Comparison of ENCODE assay signal across 1 cellular context in the genomic region with DNA sequence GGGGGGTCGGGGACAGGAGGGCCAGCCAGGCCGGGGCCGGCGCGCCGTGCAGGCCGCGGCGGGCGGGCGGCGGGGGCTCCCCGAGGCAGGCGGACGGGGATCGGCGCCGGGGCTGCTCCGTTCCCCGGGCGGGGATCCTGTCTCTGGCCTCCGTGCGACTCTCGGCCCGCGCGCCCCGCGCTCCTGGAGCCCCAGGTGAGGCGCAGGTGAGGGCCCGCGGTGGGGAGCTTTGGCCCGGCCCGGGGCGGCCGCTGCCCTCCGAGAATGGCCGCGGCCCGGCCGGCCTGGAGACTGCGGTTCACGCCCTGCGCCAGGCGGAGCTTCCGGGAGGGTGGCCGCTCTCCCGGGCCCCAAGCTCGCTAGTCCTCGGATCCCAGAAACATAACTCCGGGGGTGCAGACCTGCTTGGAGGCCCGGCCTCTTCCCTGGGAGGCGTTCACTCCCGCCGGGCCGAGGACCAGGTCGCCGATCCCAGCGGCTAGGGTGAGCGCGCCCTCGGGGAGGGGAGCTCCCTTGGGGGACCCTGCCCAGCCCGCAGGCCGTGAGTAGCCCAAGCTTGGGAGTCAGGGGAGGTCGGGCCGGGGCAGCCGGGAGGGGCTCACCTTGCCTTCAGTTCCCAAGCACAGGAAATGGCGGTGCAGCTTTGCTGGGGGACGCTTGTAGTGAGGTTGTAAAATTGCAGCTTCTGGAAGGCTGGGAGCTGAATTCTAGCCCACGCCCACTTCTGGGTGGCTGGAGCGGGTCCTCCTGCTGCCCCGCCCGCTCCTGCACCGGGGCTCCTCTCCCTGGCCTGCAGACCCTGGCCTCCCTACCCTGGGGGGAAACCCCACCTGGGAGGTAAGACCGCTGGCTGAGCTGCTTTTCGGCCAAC.
A peak's percentile ranks its signal among the peaks of the same experiment; 100 is the strongest.
TF ChIP-seq lines count a peak whose summit lies in the region.

No MANE protein-coding gene starts in this region.

TF ChIP-seq in HepG2, 621 proteins besides CTCF, POLR2A, EP300 and RAD21 (continues in another document):
- TF ChIP-seq NFE2L1 (CRISPR knock-in tag; IDR thresholded peaks at IDR 0.05; ENCODE audit: borderline replicate concordance) (no peak), DR1 (CRISPR knock-in tag; IDR thresholded peaks at IDR 0.05) (peak; percentile 49; the same call in 1 of the 2 replicates), FOXC1 (CRISPR knock-in tag; IDR thresholded peaks at IDR 0.05; ENCODE audit: borderline replicate concordance) (no peak), ZNF605 (CRISPR knock-in tag; IDR thresholded peaks at IDR 0.05) (no peak), MTA3 (CRISPR knock-in tag; IDR thresholded peaks at IDR 0.05) (no peak), IKZF4 (CRISPR knock-in tag; IDR thresholded peaks at IDR 0.05; ENCODE audit: borderline replicate concordance, low read depth, not compliant biosample characterization) (no peak), NBN (conservative IDR thresholded peaks at IDR 0.05) (no peak), U2AF1 (optimal IDR thresholded peaks at IDR 0.05; ENCODE audit: low read depth, low read length) (no peak), ZNF672 (CRISPR knock-in tag; IDR thresholded peaks at IDR 0.05) (no peak), SIX4 (CRISPR knock-in tag; IDR thresholded peaks at IDR 0.05) (no peak), KAT2B (IDR thresholded peaks at IDR 0.05; ENCODE audit: borderline replicate concordance, low read depth, low read length) (no peak), ZNF451 (CRISPR knock-in tag; IDR thresholded peaks at IDR 0.05) (no peak), ZNF354B (CRISPR knock-in tag; IDR thresholded peaks at IDR 0.05) (no peak), CEBPB (IDR thresholded peaks at IDR 0.05; ENCODE audit: borderline replicate concordance, low read depth, low read length) (no peak), NPAS2 (CRISPR knock-in tag; IDR thresholded peaks at IDR 0.05; ENCODE audit: borderline replicate concordance) (no peak), CBX2 (IDR thresholded peaks at IDR 0.05; ENCODE audit: low read depth, low read length) (no peak), CBX2 (CRISPR knock-in tag; IDR thresholded peaks at IDR 0.05; ENCODE audit: low read depth) (no peak), SIN3A (IDR thresholded peaks at IDR 0.05; ENCODE audit: borderline replicate concordance, low read depth, low read length) (no peak; the same call in 1 of the 2 replicates), HNRNPH1 (optimal IDR thresholded peaks at IDR 0.05; ENCODE audit: low read depth, low read length) (no peak), ZNF256 (CRISPR knock-in tag; conservative IDR thresholded peaks at IDR 0.05) (no peak), ZBTB38 (CRISPR knock-in tag; IDR thresholded peaks at IDR 0.05) (no peak), ZNF720 (CRISPR knock-in tag; IDR thresholded peaks at IDR 0.05) (no peak), LCORL (IDR thresholded peaks at IDR 0.05) (no peak), LCORL (CRISPR knock-in tag; IDR thresholded peaks at IDR 0.05) (no peak), TCF12 (IDR thresholded peaks at IDR 0.05) (no peak), TCF12 (CRISPR knock-in tag; IDR thresholded peaks at IDR 0.05) (0 out of 2 replicates have a peak, but pooled peaks have one; percentile 53), FOXA1 (IDR thresholded peaks at IDR 0.05) (no peak), FOXA1 (CRISPR knock-in tag; IDR thresholded peaks at IDR 0.05) (no peak), CHD2 (IDR thresholded peaks at IDR 0.05; ENCODE audit: low read depth, low read length) (no peak), CCAR2 (optimal IDR thresholded peaks at IDR 0.05; ENCODE audit: low read depth, low read length) (no peak), GPN1 (CRISPR knock-in tag; IDR thresholded peaks at IDR 0.05; ENCODE audit: borderline replicate concordance) (no peak), SMC3 (IDR thresholded peaks at IDR 0.05; ENCODE audit: low read length) (no peak), SMARCE1 (IDR thresholded peaks at IDR 0.05; ENCODE audit: borderline replicate concordance) (no peak), KDM4B (CRISPR knock-in tag; IDR thresholded peaks at IDR 0.05) (no peak), ZNF232 (CRISPR knock-in tag; IDR thresholded peaks at IDR 0.05; ENCODE audit: borderline replicate concordance) (no peak), ZNF331 (CRISPR knock-in tag; IDR thresholded peaks at IDR 0.05) (no peak), ATRX (CRISPR knock-in tag; IDR thresholded peaks at IDR 0.05; ENCODE audit: borderline replicate concordance) (no peak), MAFF (IDR thresholded peaks at IDR 0.05; ENCODE audit: low read depth, low read length) (no peak), PCBP2 (optimal IDR thresholded peaks at IDR 0.05; ENCODE audit: low read depth, low read length, poor library complexity, severe bottlenecking) (no peak), HOXD1 (CRISPR knock-in tag; IDR thresholded peaks at IDR 0.05) (no peak)
- TF ChIP-seq, protein P1, sequence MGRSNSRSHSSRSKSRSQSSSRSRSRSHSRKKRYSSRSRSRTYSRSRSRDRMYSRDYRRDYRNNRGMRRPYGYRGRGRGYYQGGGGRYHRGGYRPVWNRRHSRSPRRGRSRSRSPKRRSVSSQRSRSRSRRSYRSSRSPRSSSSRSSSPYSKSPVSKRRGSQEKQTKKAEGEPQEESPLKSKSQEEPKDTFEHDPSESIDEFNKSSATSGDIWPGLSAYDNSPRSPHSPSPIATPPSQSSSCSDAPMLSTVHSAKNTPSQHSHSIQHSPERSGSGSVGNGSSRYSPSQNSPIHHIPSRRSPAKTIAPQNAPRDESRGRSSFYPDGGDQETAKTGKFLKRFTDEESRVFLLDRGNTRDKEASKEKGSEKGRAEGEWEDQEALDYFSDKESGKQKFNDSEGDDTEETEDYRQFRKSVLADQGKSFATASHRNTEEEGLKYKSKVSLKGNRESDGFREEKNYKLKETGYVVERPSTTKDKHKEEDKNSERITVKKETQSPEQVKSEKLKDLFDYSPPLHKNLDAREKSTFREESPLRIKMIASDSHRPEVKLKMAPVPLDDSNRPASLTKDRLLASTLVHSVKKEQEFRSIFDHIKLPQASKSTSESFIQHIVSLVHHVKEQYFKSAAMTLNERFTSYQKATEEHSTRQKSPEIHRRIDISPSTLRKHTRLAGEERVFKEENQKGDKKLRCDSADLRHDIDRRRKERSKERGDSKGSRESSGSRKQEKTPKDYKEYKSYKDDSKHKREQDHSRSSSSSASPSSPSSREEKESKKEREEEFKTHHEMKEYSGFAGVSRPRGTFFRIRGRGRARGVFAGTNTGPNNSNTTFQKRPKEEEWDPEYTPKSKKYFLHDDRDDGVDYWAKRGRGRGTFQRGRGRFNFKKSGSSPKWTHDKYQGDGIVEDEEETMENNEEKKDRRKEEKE (IDR thresholded peaks at IDR 0.05), result no peak
- TF ChIP-seq, protein P2, sequence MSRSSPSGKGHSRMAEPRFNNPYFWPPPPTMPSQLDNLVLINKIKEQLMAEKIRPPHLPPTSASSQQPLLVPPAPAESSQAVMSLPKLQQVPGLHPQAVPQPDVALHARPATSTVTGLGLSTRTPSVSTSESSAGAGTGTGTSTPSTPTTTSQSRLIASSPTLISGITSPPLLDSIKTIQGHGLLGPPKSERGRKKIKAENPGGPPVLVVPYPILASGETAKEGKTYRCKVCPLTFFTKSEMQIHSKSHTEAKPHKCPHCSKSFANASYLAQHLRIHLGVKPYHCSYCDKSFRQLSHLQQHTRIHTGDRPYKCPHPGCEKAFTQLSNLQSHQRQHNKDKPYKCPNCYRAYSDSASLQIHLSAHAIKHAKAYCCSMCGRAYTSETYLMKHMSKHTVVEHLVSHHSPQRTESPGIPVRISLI (CRISPR knock-in tag; IDR thresholded peaks at IDR 0.05; ENCODE audit: borderline replicate concordance), result no peak
- TF ChIP-seq, protein P3, sequence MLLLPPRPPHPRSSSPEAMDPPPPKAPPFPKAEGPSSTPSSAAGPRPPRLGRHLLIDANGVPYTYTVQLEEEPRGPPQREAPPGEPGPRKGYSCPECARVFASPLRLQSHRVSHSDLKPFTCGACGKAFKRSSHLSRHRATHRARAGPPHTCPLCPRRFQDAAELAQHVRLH (CRISPR knock-in tag; IDR thresholded peaks at IDR 0.05; ENCODE audit: borderline replicate concordance, low read depth), result 0 out of 2 replicates have a peak, but pooled peaks have one; percentile 17
- TF ChIP-seq, protein P4, sequence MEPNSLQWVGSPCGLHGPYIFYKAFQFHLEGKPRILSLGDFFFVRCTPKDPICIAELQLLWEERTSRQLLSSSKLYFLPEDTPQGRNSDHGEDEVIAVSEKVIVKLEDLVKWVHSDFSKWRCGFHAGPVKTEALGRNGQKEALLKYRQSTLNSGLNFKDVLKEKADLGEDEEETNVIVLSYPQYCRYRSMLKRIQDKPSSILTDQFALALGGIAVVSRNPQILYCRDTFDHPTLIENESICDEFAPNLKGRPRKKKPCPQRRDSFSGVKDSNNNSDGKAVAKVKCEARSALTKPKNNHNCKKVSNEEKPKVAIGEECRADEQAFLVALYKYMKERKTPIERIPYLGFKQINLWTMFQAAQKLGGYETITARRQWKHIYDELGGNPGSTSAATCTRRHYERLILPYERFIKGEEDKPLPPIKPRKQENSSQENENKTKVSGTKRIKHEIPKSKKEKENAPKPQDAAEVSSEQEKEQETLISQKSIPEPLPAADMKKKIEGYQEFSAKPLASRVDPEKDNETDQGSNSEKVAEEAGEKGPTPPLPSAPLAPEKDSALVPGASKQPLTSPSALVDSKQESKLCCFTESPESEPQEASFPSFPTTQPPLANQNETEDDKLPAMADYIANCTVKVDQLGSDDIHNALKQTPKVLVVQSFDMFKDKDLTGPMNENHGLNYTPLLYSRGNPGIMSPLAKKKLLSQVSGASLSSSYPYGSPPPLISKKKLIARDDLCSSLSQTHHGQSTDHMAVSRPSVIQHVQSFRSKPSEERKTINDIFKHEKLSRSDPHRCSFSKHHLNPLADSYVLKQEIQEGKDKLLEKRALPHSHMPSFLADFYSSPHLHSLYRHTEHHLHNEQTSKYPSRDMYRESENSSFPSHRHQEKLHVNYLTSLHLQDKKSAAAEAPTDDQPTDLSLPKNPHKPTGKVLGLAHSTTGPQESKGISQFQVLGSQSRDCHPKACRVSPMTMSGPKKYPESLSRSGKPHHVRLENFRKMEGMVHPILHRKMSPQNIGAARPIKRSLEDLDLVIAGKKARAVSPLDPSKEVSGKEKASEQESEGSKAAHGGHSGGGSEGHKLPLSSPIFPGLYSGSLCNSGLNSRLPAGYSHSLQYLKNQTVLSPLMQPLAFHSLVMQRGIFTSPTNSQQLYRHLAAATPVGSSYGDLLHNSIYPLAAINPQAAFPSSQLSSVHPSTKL (CRISPR knock-in tag; IDR thresholded peaks at IDR 0.05), result peak; percentile 12; the same call in 1 of the 2 replicates
- TF ChIP-seq, protein P5, sequence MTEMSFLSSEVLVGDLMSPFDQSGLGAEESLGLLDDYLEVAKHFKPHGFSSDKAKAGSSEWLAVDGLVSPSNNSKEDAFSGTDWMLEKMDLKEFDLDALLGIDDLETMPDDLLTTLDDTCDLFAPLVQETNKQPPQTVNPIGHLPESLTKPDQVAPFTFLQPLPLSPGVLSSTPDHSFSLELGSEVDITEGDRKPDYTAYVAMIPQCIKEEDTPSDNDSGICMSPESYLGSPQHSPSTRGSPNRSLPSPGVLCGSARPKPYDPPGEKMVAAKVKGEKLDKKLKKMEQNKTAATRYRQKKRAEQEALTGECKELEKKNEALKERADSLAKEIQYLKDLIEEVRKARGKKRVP (CRISPR knock-in tag; IDR thresholded peaks at IDR 0.05), result no peak
- TF ChIP-seq, protein P6, sequence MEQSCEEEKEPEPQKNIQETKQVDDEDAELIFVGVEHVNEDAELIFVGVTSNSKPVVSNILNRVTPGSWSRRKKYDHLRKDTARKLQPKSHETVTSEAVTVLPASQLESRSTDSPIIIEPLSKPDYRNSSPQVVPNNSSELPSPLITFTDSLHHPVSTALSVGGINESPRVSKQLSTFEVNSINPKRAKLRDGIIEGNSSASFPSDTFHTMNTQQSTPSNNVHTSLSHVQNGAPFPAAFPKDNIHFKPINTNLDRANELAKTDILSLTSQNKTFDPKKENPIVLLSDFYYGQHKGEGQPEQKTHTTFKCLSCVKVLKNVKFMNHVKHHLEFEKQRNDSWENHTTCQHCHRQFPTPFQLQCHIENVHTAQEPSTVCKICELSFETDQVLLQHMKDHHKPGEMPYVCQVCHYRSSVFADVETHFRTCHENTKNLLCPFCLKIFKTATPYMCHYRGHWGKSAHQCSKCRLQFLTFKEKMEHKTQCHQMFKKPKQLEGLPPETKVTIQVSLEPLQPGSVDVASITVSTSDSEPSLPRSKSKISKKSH (CRISPR knock-in tag; IDR thresholded peaks at IDR 0.05; ENCODE audit: borderline replicate concordance), result no peak
- TF ChIP-seq, protein P7, sequence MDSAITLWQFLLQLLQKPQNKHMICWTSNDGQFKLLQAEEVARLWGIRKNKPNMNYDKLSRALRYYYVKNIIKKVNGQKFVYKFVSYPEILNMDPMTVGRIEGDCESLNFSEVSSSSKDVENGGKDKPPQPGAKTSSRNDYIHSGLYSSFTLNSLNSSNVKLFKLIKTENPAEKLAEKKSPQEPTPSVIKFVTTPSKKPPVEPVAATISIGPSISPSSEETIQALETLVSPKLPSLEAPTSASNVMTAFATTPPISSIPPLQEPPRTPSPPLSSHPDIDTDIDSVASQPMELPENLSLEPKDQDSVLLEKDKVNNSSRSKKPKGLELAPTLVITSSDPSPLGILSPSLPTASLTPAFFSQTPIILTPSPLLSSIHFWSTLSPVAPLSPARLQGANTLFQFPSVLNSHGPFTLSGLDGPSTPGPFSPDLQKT (CRISPR knock-in tag; IDR thresholded peaks at IDR 0.05; ENCODE audit: borderline replicate concordance), result no peak
- TF ChIP-seq, protein P8, sequence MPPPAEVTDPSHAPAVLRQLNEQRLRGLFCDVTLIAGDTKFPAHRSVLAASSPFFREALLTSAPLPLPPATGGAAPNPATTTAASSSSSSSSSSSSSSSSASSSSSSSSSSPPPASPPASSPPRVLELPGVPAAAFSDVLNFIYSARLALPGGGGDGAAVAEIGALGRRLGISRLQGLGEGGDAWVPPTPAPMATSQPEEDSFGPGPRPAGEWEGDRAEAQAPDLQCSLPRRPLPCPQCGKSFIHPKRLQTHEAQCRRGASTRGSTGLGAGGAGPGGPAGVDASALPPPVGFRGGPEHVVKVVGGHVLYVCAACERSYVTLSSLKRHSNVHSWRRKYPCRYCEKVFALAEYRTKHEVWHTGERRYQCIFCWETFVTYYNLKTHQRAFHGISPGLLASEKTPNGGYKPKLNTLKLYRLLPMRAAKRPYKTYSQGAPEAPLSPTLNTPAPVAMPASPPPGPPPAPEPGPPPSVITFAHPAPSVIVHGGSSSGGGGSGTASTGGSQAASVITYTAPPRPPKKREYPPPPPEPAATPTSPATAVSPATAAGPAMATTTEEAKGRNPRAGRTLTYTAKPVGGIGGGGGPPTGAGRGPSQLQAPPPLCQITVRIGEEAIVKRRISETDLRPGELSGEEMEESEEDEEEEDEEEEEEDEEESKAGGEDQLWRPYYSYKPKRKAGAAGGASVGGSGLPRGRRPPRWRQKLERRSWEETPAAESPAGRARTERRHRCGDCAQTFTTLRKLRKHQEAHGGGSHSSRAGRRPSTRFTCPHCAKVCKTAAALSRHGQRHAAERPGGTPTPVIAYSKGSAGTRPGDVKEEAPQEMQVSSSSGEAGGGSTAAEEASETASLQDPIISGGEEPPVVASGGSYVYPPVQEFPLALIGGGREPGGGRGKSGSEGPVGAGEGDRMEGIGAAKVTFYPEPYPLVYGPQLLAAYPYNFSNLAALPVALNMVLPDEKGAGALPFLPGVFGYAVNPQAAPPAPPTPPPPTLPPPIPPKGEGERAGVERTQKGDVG (CRISPR knock-in tag; IDR thresholded peaks at IDR 0.05; ENCODE audit: borderline replicate concordance), result no peak
